In genomic region chr17:51258756-51259573, GRCh38 we compare ENCODE assay signal across 8 cellular contexts. TPM values are rescaled to one million over a fixed set of nuclear protein-coding genes. Genes with fewer than 3 reads are reported as not detected.
DNase-seq lines count a peak whose midpoint lies in the region; ATAC-seq and TF ChIP-seq lines count a peak whose summit lies in the region.

No MANE protein-coding gene starts in this region.

- BruUV-seq in MCF 10A (replicated peaks; lab: Mats Ljungman, UMichigan), result no TSS peak

- no peaks in the 10 kb centered on the region for H3K9me2 ChIP-seq in SK-N-SH

- H3K27me3 Mint-ChIP-seq in MCF 10A (ENCODE audit: insufficient read depth, unreplicated experiment), result no peaks in the 10 kb centered on the region
- H3K27me3 Mint-ChIP-seq in stimulated activated naive B cell treated with anti-CD40 and anti-IgM and Interleukin-4, amounts not matched to agents 10 μg/mL and 1 μg/mL and 100 μg/mL, for 72 hours, result no peaks in the 10 kb centered on the region

- peaks cover 50% of the 10 kb centered on the region for H4K20me1 ChIP-seq in SK-N-SH (ENCODE audit: insufficient read depth)

- H3K4me1 Mint-ChIP-seq in MCF 10A (ENCODE audit: insufficient read depth, unreplicated experiment), result peaks cover 35% of the 10 kb centered on the region
- H3K4me1 Mint-ChIP-seq in stimulated activated naive B cell treated with anti-CD40 and anti-IgM and Interleukin-4, amounts not matched to agents 10 μg/mL and 1 μg/mL and 100 μg/mL, for 72 hours, result peaks cover 24 to 62% of the 10 kb centered on the region in 2 donors

- H3K27me3 ChIP-seq in SK-N-SH (ENCODE audit: insufficient read depth), result no peaks in the 10 kb centered on the region

- peaks cover 45 to 48% of the 10 kb centered on the region in 2 experiments for H3K36me3 ChIP-seq in SK-N-SH (replicated peaks in 1 of 2; ENCODE audit: control insufficient read depth in 1 of 2, insufficient read depth in 2 of 2, low read length in 1 of 2)

- H3F3A ChIP-seq in SK-N-SH (replicated peaks; ENCODE audit: insufficient read depth), result no peaks in the 10 kb centered on the region

- WGBS in SK-N-SH (ENCODE audit: low lambda C conversion rate), result 4% methylated on average over 18 of the region's 18 CpGs

- H3K79me2 ChIP-seq in SK-N-SH (ENCODE audit: insufficient read depth), result peaks cover 94% of the 10 kb centered on the region

- TF ChIP-seq CTCF in SK-N-SH (IDR thresholded peaks at IDR 0.05), result no peak
- no peak for TF ChIP-seq CTCF in MCF 10A (IDR thresholded peaks at IDR 0.05; ENCODE audit: unreplicated experiment)

- H2AFZ ChIP-seq in SK-N-SH (ENCODE audit: low read depth), result no peak overlapping the region

- POLR2A ChIA-PET in SK-N-SH (lab: Yijun Ruan, JAX) (no interaction called here), MCF 10A (lab: Yijun Ruan, JAX) (interaction anchor here (0.9 to 2.2 kb wide), 9 partner anchors 10 to 140 kb away, joined by 3 to 8 read pairs (median 4); partner anchors contain the start of genes NME1 and NME2)

- H3K4me1 ChIP-seq in SK-N-SH (ENCODE audit: control insufficient read depth in 1 of 2, insufficient read depth in 2 of 2, low read depth in 1 of 2, low read length in 1 of 2), result peaks cover 13 to 31% of the 10 kb centered on the region in 2 experiments; a peak in 3 of 4 replicates

- peak overlapping the region; percentile 74 for H3K4me3 Mint-ChIP-seq in MCF 10A (ENCODE audit: unreplicated experiment)
- H3K4me3 Mint-ChIP-seq in stimulated activated naive B cell treated with anti-CD40 and anti-IgM and Interleukin-4, amounts not matched to agents 10 μg/mL and 1 μg/mL and 100 μg/mL, for 72 hours, result peak overlapping the region; percentile 82 to 98

- H3K36me3 Mint-ChIP-seq in MCF 10A (ENCODE audit: insufficient read depth, unreplicated experiment), result peaks cover 50% of the 10 kb centered on the region
- peaks cover 7 to 29% of the 10 kb centered on the region in 2 donors for H3K36me3 Mint-ChIP-seq in stimulated activated naive B cell treated with anti-CD40 and anti-IgM and Interleukin-4, amounts not matched to agents 10 μg/mL and 1 μg/mL and 100 μg/mL, for 72 hours

- CTCF ChIA-PET in SK-N-SH (lab: Yijun Ruan, JAX), result interaction anchor here (0.9 to 1.7 kb wide), 2 partner anchors 14 to 74 kb away, joined by 4 to 5 read pairs; no protein-coding TSS in a partner anchor
- CTCF ChIA-PET in MCF 10A (lab: Yijun Ruan, JAX), result interaction anchor here (1.3 kb wide), 1 partner anchor 73 kb away, joined by 4 read pairs; no protein-coding TSS in a partner anchor

- peak overlapping the region; percentile 97 to 99 for H3K27ac ChIP-seq in SK-N-SH (ENCODE audit: low read depth in 2 of 2, low read length in 1 of 2)

- H3K4me2 ChIP-seq in SK-N-SH, result peak overlapping the region; percentile 95

- no peak for TF ChIP-seq RAD21 in SK-N-SH (IDR thresholded peaks at IDR 0.05; ENCODE audit: low read length)

- DNase-seq in SK-N-SH (no peak), NOMO-1 treated with DMSO at 0.1 percent for 48 hours (lab: John Stamatoyannopoulos, UW; ENCODE audit: unreplicated experiment) (peak; percentile 76), MCF 10A (ENCODE audit: unreplicated experiment) (no peak), left colon (peak; percentile 46 to 49), NCI-H2107 (lab: John Stamatoyannopoulos, UW) (no peak)
- peak; percentile 6 for DNase-seq in stimulated activated naive B cell treated with anti-CD40 and anti-IgM and Interleukin-4, amounts not matched to agents 10 μg/mL and 1 μg/mL and 100 μg/mL, for 72 hours

- peak overlapping the region; percentile 96 for H3K27ac Mint-ChIP-seq in MCF 10A (ENCODE audit: low read depth, unreplicated experiment)
- H3K27ac Mint-ChIP-seq in stimulated activated naive B cell treated with anti-CD40 and anti-IgM and Interleukin-4, amounts not matched to agents 10 μg/mL and 1 μg/mL and 100 μg/mL, for 72 hours, result peak overlapping the region; percentile 15

- no peaks in the 10 kb centered on the region for H3K9me3 Mint-ChIP-seq in MCF 10A (ENCODE audit: unreplicated experiment)
- H3K9me3 Mint-ChIP-seq in stimulated activated naive B cell treated with anti-CD40 and anti-IgM and Interleukin-4, amounts not matched to agents 10 μg/mL and 1 μg/mL and 100 μg/mL, for 72 hours, result no peaks in the 10 kb centered on the region

- TF ChIP-seq EP300 in SK-N-SH (IDR thresholded peaks at IDR 0.05; ENCODE audit: borderline replicate concordance in 1 of 2, low read depth in 1 of 2, low read length in 1 of 2), result no peak

- H3K4me3 ChIP-seq in SK-N-SH (ENCODE audit: low read depth in 2 of 2, low read length in 1 of 2), result peak overlapping the region; percentile 87 to 90

- peak overlapping the region; percentile 83 for H3K9ac ChIP-seq in SK-N-SH

- H3K9me3 ChIP-seq in SK-N-SH, result no peaks in the 10 kb centered on the region

- intact Hi-C loops in MCF 10A (cut with micrococcal nuclease), result no loop called here
- intact Hi-C loops in left colon (cut with DNase I, micrococcal nuclease), result no loop called here

- ATAC-seq in SK-N-SH treated with all-trans-retinoic acid at 6 μM for 48 hours (no peak), left colon (no peak), GM19035 (IDR thresholded peaks at IDR 0.05; ENCODE audit: unreplicated experiment) (no peak)
- peak; percentile 15 to 18 for ATAC-seq in stimulated activated naive B cell treated with anti-CD40 and anti-IgM and Interleukin-4, amounts not matched to agents 10 μg/mL and 1 μg/mL and 100 μg/mL, for 72 hours (replicated peaks)

TF ChIP-seq in SK-N-SH, 30 proteins besides CTCF, POLR2A, EP300 and RAD21:
- TF ChIP-seq RFX5 (IDR thresholded peaks at IDR 0.05; ENCODE audit: low read length), result no peak
- TF ChIP-seq TEAD4 (IDR thresholded peaks at IDR 0.05; ENCODE audit: borderline replicate concordance, insufficient read depth), result no peak
- TF ChIP-seq NRF1 (IDR thresholded peaks at IDR 0.05; ENCODE audit: low read depth, low read length), result no peak
- TF ChIP-seq MXI1 (IDR thresholded peaks at IDR 0.05; ENCODE audit: low read depth, low read length), result peak; percentile 99
- no peak for TF ChIP-seq RCOR1 (IDR thresholded peaks at IDR 0.05; ENCODE audit: low read length)
- no peak for TF ChIP-seq TCF12 (IDR thresholded peaks at IDR 0.05)
- peak; percentile 94 for TF ChIP-seq MAX (IDR thresholded peaks at IDR 0.05; ENCODE audit: low read depth)

TF ChIP-seq in SK-N-SH treated with all-trans-retinoic acid at 6 μM for 48 hours, 23 proteins besides CTCF, POLR2A, EP300 and RAD21:
- no peak for TF ChIP-seq TCF4 (CRISPR knock-in tag; IDR thresholded peaks at IDR 0.05; ENCODE audit: borderline replicate concordance)
- TF ChIP-seq SNAI2 (CRISPR knock-in tag; IDR thresholded peaks at IDR 0.05), result no peak
- no peak for TF ChIP-seq CREB5 (CRISPR knock-in tag; IDR thresholded peaks at IDR 0.05; ENCODE audit: low read depth)
- no peak for TF ChIP-seq GLIS3 (CRISPR knock-in tag; IDR thresholded peaks at IDR 0.05)
- TF ChIP-seq PPARA (CRISPR knock-in tag; IDR thresholded peaks at IDR 0.05; ENCODE audit: borderline replicate concordance), result no peak

RNA-seq across cellular contexts. Expression of gene MBTD1, which starts 0.9 kb away (rescaled TPM):
- polyA plus RNA-seq in SK-N-SH (2012; rRNA removed), result 4.6 and 6.9 TPM in 2 replicates
- 6.0 and 7.0 TPM in 2 replicates for polyA plus RNA-seq in SK-N-SH (2012; cell fraction: cytosol; rRNA removed)
- polyA plus RNA-seq in SK-N-SH (2012; cell fraction: nucleus; rRNA removed), result 9.7 and 20.6 TPM in 2 replicates
- 7.4 and 7.7 TPM in 2 replicates for total RNA-seq in MCF 10A (2022)
- total RNA-seq in left colon, result 10 to 100 TPM; 13.1 to 14.8 TPM

RNA-seq across cellular contexts. Expression of gene UTP18, which starts 1.4 kb away (rescaled TPM):
- polyA plus RNA-seq in SK-N-SH (2012; rRNA removed), result 28.4 and 32.1 TPM in 2 replicates
- polyA plus RNA-seq in SK-N-SH (2012; cell fraction: cytosol; rRNA removed), result 47.1 and 55.7 TPM in 2 replicates
- polyA plus RNA-seq in SK-N-SH (2012; cell fraction: nucleus; rRNA removed), result 22.8 and 29.5 TPM in 2 replicates
- total RNA-seq in MCF 10A (2022) (25.3 and 27.8 TPM in 2 replicates), left colon (10 to 100 TPM; 15.8 to 19.8 TPM)

Comparison
In these comparisons a context has a peak if more than half of its experiments do, and no peak if none do; other contexts are left out.
1. DNase-seq: peak in NOMO-1 treated with DMSO at 0.1 percent for 48 hours (single experiment), left colon (2 of 2) and stimulated activated naive B cell treated with anti-CD40 and anti-IgM and Interleukin-4, amounts not matched to agents 10 μg/mL and 1 μg/mL and 100 μg/mL, for 72 hours (single experiment); none in SK-N-SH (single experiment), MCF 10A (single experiment) and NCI-H2107 (single experiment).
2. ATAC-seq: peak in stimulated activated naive B cell treated with anti-CD40 and anti-IgM and Interleukin-4, amounts not matched to agents 10 μg/mL and 1 μg/mL and 100 μg/mL, for 72 hours (2 of 2); none in SK-N-SH treated with all-trans-retinoic acid at 6 μM for 48 hours (single experiment), left colon (single experiment) and GM19035 (single experiment).